20 cellular contexts compared by ENCODE assay signal in the genomic region with DNA sequence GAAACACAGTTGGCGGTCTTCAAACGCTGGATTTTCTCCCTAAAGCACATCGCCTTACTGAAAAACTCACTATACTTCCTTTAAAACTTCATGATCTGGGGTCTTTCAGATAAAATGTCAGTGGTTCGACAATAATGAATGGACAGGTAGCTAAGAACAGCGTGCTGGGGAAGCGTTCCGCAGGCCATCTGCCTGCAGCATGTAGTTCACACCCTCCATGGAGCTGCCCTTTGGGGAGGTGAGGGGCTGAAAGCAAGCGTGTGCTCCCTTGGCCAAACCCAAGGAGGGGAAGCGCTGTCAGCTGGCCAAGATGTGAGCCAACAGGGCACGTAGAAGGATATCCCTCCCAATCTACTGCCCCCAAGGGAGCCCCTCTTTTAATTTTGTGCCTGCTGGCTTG.
"Had no signal": no experiment of that assay in that cellular context is flagged by ENCODE, and none has a peak within 500 bp of the region (broad histone marks: within the 10 kb centered on the region; RNA-seq: fewer than 3 reads in every experiment).

No MANE protein-coding gene starts in this region.

- H3K36me3 ChIP-seq: esophagus squamous epithelium, spleen, tibial artery had no signal

- DNase-seq: cortex of kidney; effector memory CD8-positive, alpha-beta T cell; erythroblast; esophagus squamous epithelium; glutamatergic neuron; mesendoderm; naive thymus-derived CD8-positive, alpha-beta T cell; spleen; stimulated activated CD4-positive, alpha-beta T cell treated with anti-CD3 and anti-CD28 coated beads, Interleukin-4, amount 100 ng/mL, for 4 hours; stimulated activated naive CD8-positive, alpha-beta T cell treated with anti-CD3 and anti-CD28 coated beads, Interleukin-15, Interleukin-2, amounts not matched to agents 100 U/mL and 50 U/mL, for 24 hours; testis; tibial artery had no signal

- H3K9me3 ChIP-seq: esophagus squamous epithelium, spleen, testis, tibial artery had no signal

- H3K79me2 ChIP-seq: parathyroid adenoma had no signal

- H3K27ac Mint-ChIP-seq: effector memory CD8-positive, alpha-beta T cell; naive thymus-derived CD8-positive, alpha-beta T cell; progenitor cell of endocrine pancreas; stimulated activated memory B cell treated with anti-CD40 and anti-IgM and Interleukin-4, amounts not matched to agents 10 μg/mL and 1 μg/mL and 100 μg/mL, for 72 hours; type B pancreatic cell had no signal

- H3K9me3 Mint-ChIP-seq: effector memory CD8-positive, alpha-beta T cell; naive thymus-derived CD8-positive, alpha-beta T cell; stimulated activated memory B cell treated with anti-CD40 and anti-IgM and Interleukin-4, amounts not matched to agents 10 μg/mL and 1 μg/mL and 100 μg/mL, for 72 hours; type B pancreatic cell had no signal

- H3K27ac ChIP-seq: esophagus squamous epithelium, parathyroid adenoma, skin epidermis, spleen, tibial artery had no signal

- H3K4me3 Mint-ChIP-seq: effector memory CD8-positive, alpha-beta T cell; naive thymus-derived CD8-positive, alpha-beta T cell; stimulated activated memory B cell treated with anti-CD40 and anti-IgM and Interleukin-4, amounts not matched to agents 10 μg/mL and 1 μg/mL and 100 μg/mL, for 72 hours; type B pancreatic cell had no signal

- H3K27me3 ChIP-seq: esophagus squamous epithelium, spleen, testis, tibial artery had no signal

- H3K9ac ChIP-seq: parathyroid adenoma had no signal

- H3K4me3 ChIP-seq: esophagus squamous epithelium, skin epidermis, spleen, testis, tibial artery had no signal

- H3K36me3 Mint-ChIP-seq: naive thymus-derived CD8-positive, alpha-beta T cell; type B pancreatic cell had no signal

- FAIRE-seq: endometrium, keratinocyte had no signal

- ATAC-seq: effector memory CD8-positive, alpha-beta T cell; left lobe of liver; naive thymus-derived CD8-positive, alpha-beta T cell; stimulated activated memory B cell treated with anti-CD40 and anti-IgM and Interleukin-4, amounts not matched to agents 10 μg/mL and 1 μg/mL and 100 μg/mL, for 72 hours; stimulated activated naive CD8-positive, alpha-beta T cell treated with anti-CD3 and anti-CD28 coated beads, Interleukin-15, Interleukin-2, amounts not matched to agents 100 U/mL and 50 U/mL, for 24 hours had no signal
